ENCODE assay signal across 22 cellular contexts in genomic region chr11:120655589-120655988, GRCh38.
A peak's percentile ranks its signal among the peaks of the same experiment; 100 is the strongest.
DNase-seq lines count a peak whose midpoint lies in the region; ATAC-seq and TF ChIP-seq lines count a peak whose summit lies in the region.
"Had no signal": no experiment of that assay in that cellular context is flagged by ENCODE, and none has a peak within 500 bp of the region (broad histone marks: within the 10 kb centered on the region; RNA-seq: fewer than 3 reads in every experiment).

No MANE protein-coding gene starts in this region.

- no peak overlapping the region for H3K4me3 Mint-ChIP-seq in HFFc6

- H3K4me1 Mint-ChIP-seq in HFFc6 (ENCODE audit: low read depth): no peaks in the 10 kb centered on the region

- no peaks in the 10 kb centered on the region for H3K27me3 ChIP-seq in OCI-LY3 (ENCODE audit: low read depth, low read length)
- H3K27me3 ChIP-seq: SJSA1 had no signal

- no peaks in the 10 kb centered on the region for H3K36me3 ChIP-seq in OCI-LY3 (replicated peaks; ENCODE audit: low read depth, low read length)
- H3K36me3 ChIP-seq: HAP-1, SJSA1 had no signal

- in situ Hi-C loops in GM13977 (cut with MboI; ENCODE audit: low pct_unique_long_range_greater_than_20kb, low sequenced_read_pairs, unreplicated experiment): no loop called here

- H2AFZ ChIP-seq in OCI-LY3 (ENCODE audit: low read depth, low read length): no peak overlapping the region

- H3K27ac ChIP-seq in OCI-LY3 (ENCODE audit: low read length): no peak overlapping the region
- H3K27ac ChIP-seq: SJSA1 had no signal

- TF ChIP-seq CTCF in GM10266 (IDR thresholded peaks at IDR 0.05; ENCODE audit: control insufficient read depth, insufficient read depth, low read depth, missing control alignments) (no peak), OCI-LY3 (IDR thresholded peaks at IDR 0.05; ENCODE audit: low read depth, low read length) (no peak), HFFc6 (IDR thresholded peaks at IDR 0.05) (no peak), GM13977 (IDR thresholded peaks at IDR 0.05; ENCODE audit: extremely low read depth, insufficient read depth, missing control alignments) (no peak)

- no peaks in the 10 kb centered on the region for H3K36me3 Mint-ChIP-seq in HFFc6 (ENCODE audit: low read depth)

- no peaks in the 10 kb centered on the region for H4K20me1 ChIP-seq in OCI-LY3 (ENCODE audit: insufficient read depth, low read length)

- no peak overlapping the region for H3K4me3 ChIP-seq in OCI-LY3 (ENCODE audit: low read length)
- H3K4me3 ChIP-seq: HAP-1, SJSA1 had no signal

- H3K9ac ChIP-seq in OCI-LY3 (ENCODE audit: low read length): no peak overlapping the region

- DNase-seq in GM10266 (ENCODE audit: extremely low spot score) (peak; percentile 36), mesenteric fat pad (ENCODE audit: low spot score) (peak; percentile 12), HFFc6 (no peak), GM13977 (ENCODE audit: low spot score) (no peak)
- no peak for DNase-seq in stimulated activated CD4-positive, alpha-beta T cell treated with anti-CD3 and anti-CD28 coated beads, Interleukin-2, amount 100 ng/mL, for 24 hours
- DNase-seq: Calu3, DMS79 treated with DMSO at 0.1 percent for 48 hours, GF-D8, GOT3, Karpas-422, NCI-H1092 treated with DMSO at 0.1 percent for 48 hours, NCI-H1436, NCI-H187 treated with DMSO at 0.1 percent for 48 hours, NCI-H2171 treated with DMSO at 0.1 percent for 48 hours, NCI-H345, NCI-H524, NCI-H748 treated with DMSO at 0.1 percent for 48 hours, PC-3 had no signal

- H3K9me3 ChIP-seq in OCI-LY3 (ENCODE audit: insufficient read depth, low read length): no peaks in the 10 kb centered on the region
- H3K9me3 ChIP-seq: HAP-1, SJSA1 had no signal

- H3K4me2 ChIP-seq in OCI-LY3 (ENCODE audit: low read length): peak overlapping the region; percentile 34

- ATAC-seq in GM18511 (IDR thresholded peaks at IDR 0.05; ENCODE audit: unreplicated experiment): peak; percentile 46
- ATAC-seq: PC-3 had no signal

- H3K79me2 ChIP-seq in OCI-LY3 (ENCODE audit: low read length): no peaks in the 10 kb centered on the region

- no peaks in the 10 kb centered on the region for H3K9me3 Mint-ChIP-seq in HFFc6

- no peak overlapping the region for H3K27ac Mint-ChIP-seq in HFFc6

- H3K4me1 ChIP-seq in OCI-LY3 (ENCODE audit: low read length): peaks cover 53% of the 10 kb centered on the region
- H3K4me1 ChIP-seq: HAP-1, SJSA1 had no signal

- H3K27me3 Mint-ChIP-seq in HFFc6 (ENCODE audit: insufficient read depth): peaks cover 11% of the 10 kb centered on the region

Comparison
In these comparisons a context has a peak if more than half of its experiments do, and no peak if none do; other contexts are left out.
1. DNase-seq: peak in GM10266 (single experiment) and mesenteric fat pad (single experiment); none in HFFc6 (single experiment), stimulated activated CD4-positive, alpha-beta T cell treated with anti-CD3 and anti-CD28 coated beads, Interleukin-2, amount 100 ng/mL, for 24 hours (0 of 2) and GM13977 (single experiment).